6 cellular contexts compared by ENCODE assay signal in the genomic region with DNA sequence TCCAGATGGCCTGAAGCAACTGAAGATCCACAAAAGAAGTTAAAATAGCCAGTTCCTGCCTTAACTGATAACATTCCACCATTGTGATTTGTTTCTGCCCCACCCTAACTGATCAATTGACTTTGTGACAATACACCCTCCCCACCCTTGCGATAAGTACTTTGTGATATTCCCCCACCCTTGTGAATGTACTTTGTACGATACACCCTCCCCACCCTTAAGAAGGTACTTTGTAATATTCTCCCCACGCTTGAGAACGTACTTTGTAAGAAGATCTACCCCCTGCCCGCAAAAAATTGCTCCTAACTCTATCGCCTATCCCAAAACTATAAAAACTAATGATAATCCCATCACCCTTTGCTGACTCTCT. TPM values are rescaled to one million over a fixed set of nuclear protein-coding genes. Genes with fewer than 3 reads are reported as not detected.
"Had no signal": no experiment of that assay in that cellular context is flagged by ENCODE, and none has a peak within 500 bp of the region (broad histone marks: within the 10 kb centered on the region; RNA-seq: fewer than 3 reads in every experiment).

No MANE protein-coding gene starts in this region.

RNA-seq across cellular contexts. Expression of a gene that starts 13.9 kb away (rescaled TPM):
- total RNA-seq: cerebellum, epithelial cell of proximal tubule, fibroblast of villous mesenchyme, lower leg skin, myocyte, renal cortical epithelial cell had no signal

RNA-seq across cellular contexts. Expression of a gene that starts 28.1 kb away (rescaled TPM):
- total RNA-seq: myocyte had no signal
